ENCODE assay signal across 10 cellular contexts in genomic region chr4:83387922-83388676, GRCh38. TPM values are rescaled to one million over a fixed set of nuclear protein-coding genes. Genes with fewer than 3 reads are reported as not detected.
DNase-seq lines count a peak whose midpoint lies in the region; ATAC-seq lines count a peak whose summit lies in the region.
"Had no signal": no experiment of that assay in that cellular context is flagged by ENCODE, and none has a peak within 500 bp of the region (broad histone marks: within the 10 kb centered on the region; RNA-seq: fewer than 3 reads in every experiment).

No MANE protein-coding gene starts in this region.

- DNase-seq in activated naive CD4-positive, alpha-beta T cell treated with anti-CD3 and anti-CD28 coated beads for 36 hours, result peak; percentile 52
- no peak for DNase-seq in activated naive CD4-positive, alpha-beta T cell treated with Interleukin-2 at 50 U/mL for 16 hours
- DNase-seq in UCSD-AML1 (lab: John Stamatoyannopoulos, UW; ENCODE audit: unreplicated experiment), result peak; percentile 30
- peak; percentile 5 to 7 for DNase-seq in dermis microvascular lymphatic vessel endothelial cell (ENCODE audit: low read depth in 2 of 2)
- DNase-seq in stimulated activated CD8-positive, alpha-beta memory T cell treated with anti-CD3 and anti-CD28 coated beads, Interleukin-7, amount 100 ng/mL, for 4 hours (ENCODE audit: low read depth in 2 of 2), result peak; percentile 5
- no peak for DNase-seq in NCI-H1417 treated with DMSO at 0.1 percent for 48 hours (lab: John Stamatoyannopoulos, UW)
- DNase-seq in DMS 273 treated with DMSO at 0.1 percent for 48 hours (lab: John Stamatoyannopoulos, UW), result no peak
- DNase-seq: hypothalamus, NCI-H2227 treated with DMSO at 0.1 percent for 48 hours had no signal

- intact Hi-C loops in activated naive CD4-positive, alpha-beta T cell treated with anti-CD3 and anti-CD28 coated beads for 36 hours (cut with micrococcal nuclease), result loop anchor here (1.0 to 2.0 kb wide), 2 partner anchors 53 to 104 kb away; partner anchors contain the start of genes COQ2 and HPSE

- no peak overlapping the region for H3K27ac Mint-ChIP-seq in activated naive CD4-positive, alpha-beta T cell treated with anti-CD3 and anti-CD28 coated beads for 36 hours

- H3K9me3 Mint-ChIP-seq in activated naive CD4-positive, alpha-beta T cell treated with anti-CD3 and anti-CD28 coated beads for 36 hours, result no peaks in the 10 kb centered on the region

- CTCF ChIA-PET in activated naive CD4-positive, alpha-beta T cell treated with anti-CD3 and anti-CD28 coated beads for 36 hours (lab: Charles Lee), result interaction anchor here (0.5 to 1.9 kb wide), 5 partner anchors 33 to 417 kb away, joined by 3 to 8 read pairs (median 4); partner anchors contain the start of gene COQ2

- no peaks in the 10 kb centered on the region for H3K27me3 Mint-ChIP-seq in activated naive CD4-positive, alpha-beta T cell treated with anti-CD3 and anti-CD28 coated beads for 36 hours (ENCODE audit: low read depth)

- no peak overlapping the region for H3K4me3 Mint-ChIP-seq in activated naive CD4-positive, alpha-beta T cell treated with anti-CD3 and anti-CD28 coated beads for 36 hours

- ATAC-seq in GM21786 (IDR thresholded peaks at IDR 0.05; ENCODE audit: unreplicated experiment), result no peak

- no peaks in the 10 kb centered on the region for H3K36me3 Mint-ChIP-seq in activated naive CD4-positive, alpha-beta T cell treated with anti-CD3 and anti-CD28 coated beads for 36 hours (ENCODE audit: low read depth)

- H3K4me1 Mint-ChIP-seq in activated naive CD4-positive, alpha-beta T cell treated with anti-CD3 and anti-CD28 coated beads for 36 hours (ENCODE audit: low read depth), result peaks cover 8% of the 10 kb centered on the region

RNA-seq across cellular contexts. Expression of gene HPSE, which starts 53.5 kb away (rescaled TPM):
- 10 to 100 TPM; 13.5 to 16.1 TPM for total RNA-seq in activated naive CD4-positive, alpha-beta T cell treated with anti-CD3 and anti-CD28 coated beads for 36 hours
- total RNA-seq in dermis microvascular lymphatic vessel endothelial cell, result 9.2 and 19.7 TPM in 2 replicates

Comparison
In these comparisons a context has a peak if more than half of its experiments do, and no peak if none do; other contexts are left out.
1. DNase-seq: peak in activated naive CD4-positive, alpha-beta T cell treated with anti-CD3 and anti-CD28 coated beads for 36 hours (single experiment), UCSD-AML1 (single experiment), dermis microvascular lymphatic vessel endothelial cell (2 of 2) and stimulated activated CD8-positive, alpha-beta memory T cell treated with anti-CD3 and anti-CD28 coated beads, Interleukin-7, amount 100 ng/mL, for 4 hours (2 of 2); none in activated naive CD4-positive, alpha-beta T cell treated with Interleukin-2 at 50 U/mL for 16 hours (single experiment), NCI-H1417 treated with DMSO at 0.1 percent for 48 hours (single experiment) and DMS 273 treated with DMSO at 0.1 percent for 48 hours (single experiment).